Comparison of ENCODE assay signal across 12 cellular contexts in the genomic region with DNA sequence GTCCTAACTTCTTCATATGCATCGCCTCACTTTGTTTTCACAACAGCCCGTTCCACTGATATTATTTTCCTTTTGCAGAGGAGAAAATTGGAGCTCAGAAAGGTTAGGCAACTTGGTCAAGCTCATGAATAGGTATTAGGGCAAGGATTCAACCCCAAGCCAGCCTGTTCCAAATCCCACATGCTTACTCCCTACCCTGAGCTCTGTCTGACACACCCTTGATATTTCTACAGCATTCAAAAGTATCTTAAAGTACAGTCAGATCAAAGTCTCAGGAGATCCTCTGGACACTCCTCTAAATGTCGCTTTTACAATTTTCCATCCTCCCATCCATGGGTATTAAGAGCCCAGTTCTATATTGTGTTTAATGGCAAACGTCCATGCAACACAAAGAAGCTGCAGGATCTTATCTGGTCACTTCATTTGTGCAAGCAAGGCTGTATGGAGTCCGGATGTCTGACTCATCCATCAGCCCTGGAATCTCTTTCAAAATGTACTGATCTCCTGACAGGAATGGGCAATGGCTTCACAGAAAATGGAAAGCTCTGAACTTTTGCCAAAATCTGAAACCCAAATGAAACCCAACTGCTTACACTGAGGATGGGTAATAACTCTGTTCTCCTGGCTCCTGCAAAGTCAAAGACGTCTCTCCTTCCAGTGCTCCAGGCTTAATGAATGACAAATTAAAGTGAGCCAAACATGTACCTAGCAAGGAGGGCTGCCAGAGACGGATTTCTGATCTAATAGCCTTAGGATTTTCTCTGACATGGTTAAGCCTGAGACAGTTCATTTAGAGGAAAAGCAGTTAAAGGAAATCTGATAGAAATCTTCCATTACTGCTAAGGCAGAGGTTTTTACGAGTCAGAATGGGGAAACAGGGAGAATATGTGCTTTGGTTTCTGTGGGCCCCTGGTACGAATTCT.
A peak's percentile ranks its signal among the peaks of the same experiment; 100 is the strongest.
DNase-seq lines count a peak whose midpoint lies in the region; ATAC-seq, FAIRE-seq and TF ChIP-seq lines count a peak whose summit lies in the region.
"Had no signal": no experiment of that assay in that cellular context is flagged by ENCODE, and none has a peak within 500 bp of the region (broad histone marks: within the 10 kb centered on the region; RNA-seq: fewer than 3 reads in every experiment).

No MANE protein-coding gene starts in this region.

- no peak for FAIRE-seq in urothelium cell line (lab: Jason Lieb, UNC)
- FAIRE-seq: colon had no signal

- ATAC-seq in foreskin keratinocyte, result peak; percentile 66
- ATAC-seq: activated CD8-positive, alpha-beta T cell treated with anti-CD3 and anti-CD28 coated beads, Interleukin-2, amount 10 ng/mL, durations not matched to agents 7 days and 5 days had no signal

- no peaks in the 10 kb centered on the region for H3K9me3 ChIP-seq in adipocyte (ENCODE audit: control insufficient read depth, low read length)

- H3K4me1 ChIP-seq in adipocyte (ENCODE audit: control insufficient read depth, insufficient read depth, low read length) (peaks cover 16% of the 10 kb centered on the region), foreskin keratinocyte (no peaks in the 10 kb centered on the region)
- H3K4me1 ChIP-seq: parathyroid adenoma had no signal

- no peak for TF ChIP-seq CTCF in foreskin keratinocyte (conservative IDR thresholded peaks at IDR 0.05)

- no peak overlapping the region for H3K9ac ChIP-seq in adipocyte (ENCODE audit: low read length)
- H3K9ac ChIP-seq: parathyroid adenoma had no signal

- no peak overlapping the region for H3K27ac ChIP-seq in foreskin keratinocyte
- H3K27ac ChIP-seq: parathyroid adenoma had no signal

- peak; percentile 45 for DNase-seq in LHCN-M2 (ENCODE audit: low read depth)
- peak; percentile 1 for DNase-seq in adipocyte (ENCODE audit: low read depth)
- DNase-seq in foreskin keratinocyte, result peak; percentile 22 to 63
- peak; percentile 79 for DNase-seq in urothelium cell line (ENCODE audit: low spot score)
- DNase-seq in cerebellar cortex (ENCODE audit: low spot score), result no peak
- DNase-seq in RPMI8226, result no peak
- DNase-seq in hepatic stellate cell (ENCODE audit: low spot score), result no peak
- DNase-seq: activated CD8-positive, alpha-beta T cell treated with anti-CD3 and anti-CD28 coated beads, Interleukin-2, amount 10 ng/mL, durations not matched to agents 7 days and 5 days; activated naive CD4-positive, alpha-beta T cell treated with Interleukin-2 at 50 U/mL for 16 hours; NCI-H345 had no signal

- H3K36me3 ChIP-seq in adipocyte (ENCODE audit: control insufficient read depth, insufficient read depth, low read length, severe bottlenecking), result no peaks in the 10 kb centered on the region

- peak overlapping the region; percentile 0 for H3K4me3 ChIP-seq in adipocyte (ENCODE audit: low read length)

- H3K27me3 ChIP-seq in adipocyte (replicated peaks; ENCODE audit: control insufficient read depth, insufficient read depth, low read length), result no peaks in the 10 kb centered on the region
- H3K27me3 ChIP-seq in foreskin keratinocyte, result peaks cover 11% of the 10 kb centered on the region

Comparison
In these comparisons a context has a peak if more than half of its experiments do, and no peak if none do; other contexts are left out.
1. DNase-seq: peak in LHCN-M2 (single experiment), adipocyte (single experiment), foreskin keratinocyte (2 of 2) and urothelium cell line (single experiment); none in cerebellar cortex (single experiment), RPMI8226 (single experiment) and hepatic stellate cell (single experiment).